Comparison of ENCODE assay signal across 8 cellular contexts in the genomic region with DNA sequence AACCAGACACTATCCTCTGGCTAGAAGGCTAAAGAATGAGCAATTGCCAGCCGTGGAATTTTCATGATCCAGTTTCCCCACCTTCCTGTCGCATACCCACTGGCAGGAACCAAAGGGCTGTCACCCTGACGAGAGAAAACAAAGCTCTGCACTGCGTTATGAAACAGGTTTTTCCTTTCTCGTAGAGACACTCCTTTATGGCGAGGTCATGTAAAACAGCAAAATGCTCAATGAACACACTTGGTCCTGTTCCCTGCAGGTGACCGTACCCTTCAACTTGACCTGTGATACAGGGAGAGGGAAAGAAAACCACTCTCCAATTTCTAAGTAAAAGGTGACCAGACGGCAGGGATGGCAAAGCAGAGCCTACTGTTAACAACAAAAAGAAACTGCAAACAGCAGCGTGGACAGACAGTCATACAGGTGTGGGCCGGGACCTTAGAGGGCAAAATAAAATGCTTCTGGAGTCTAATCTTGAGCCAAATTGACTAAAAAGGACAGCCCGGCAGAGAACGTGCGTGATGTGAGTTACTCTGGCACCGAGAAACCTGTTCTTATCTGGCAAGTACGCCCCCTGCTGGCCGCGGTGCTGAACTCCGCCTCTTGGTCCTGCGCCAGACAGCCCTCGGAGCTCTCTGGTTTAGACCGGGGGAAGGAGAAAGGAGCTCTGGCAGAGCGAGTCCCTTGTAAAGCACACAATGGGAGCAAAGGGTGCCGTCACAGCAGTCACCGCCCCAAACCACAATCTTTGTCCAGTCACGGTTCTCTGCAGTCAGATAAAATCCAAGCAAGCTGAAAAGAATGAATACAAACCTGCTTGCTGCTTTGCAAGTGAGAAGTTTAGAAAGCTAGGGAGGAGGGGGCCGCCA.
A peak's percentile ranks its signal among the peaks of the same experiment; 100 is the strongest.
DNase-seq lines count a peak whose midpoint lies in the region; ATAC-seq and TF ChIP-seq lines count a peak whose summit lies in the region.

No MANE protein-coding gene starts in this region.

- H3K27ac ChIP-seq in C4-2B (peak overlapping the region; percentile 71), lower lobe of right lung (peak overlapping the region; percentile 73)

- intact Hi-C loops in lower lobe of right lung (cut with DNase I): no loop called here

- DNase-seq in NCI-H526 treated with DMSO at 0.1 percent for 48 hours (lab: John Stamatoyannopoulos, UW) (peak; percentile 90), ecto neural progenitor cell (ENCODE audit: low spot score) (peak; percentile 97), lower lobe of right lung (peak; percentile 92)
- peak; percentile 77 to 84 for DNase-seq in activated CD4-positive, alpha-beta T cell treated with anti-CD3 and anti-CD28 coated beads, Interleukin-2, amount 50 U/mL, for 4 hours
- DNase-seq in stimulated activated CD4-positive, alpha-beta T cell treated with anti-CD3 and anti-CD28 coated beads, Interleukin-4, amount 100 ng/mL, for 48 hours (ENCODE audit: low read depth in 2 of 2): peak; percentile 82 to 90

- no peaks in the 10 kb centered on the region for H3K27me3 ChIP-seq in lower lobe of right lung (ENCODE audit: low read depth)

- peaks cover 11% of the 10 kb centered on the region for H3K4me1 ChIP-seq in lower lobe of right lung

- TF ChIP-seq CTCF in C4-2B (conservative IDR thresholded peaks at IDR 0.05): peak; percentile 94
- TF ChIP-seq CTCF in lower lobe of right lung (IDR thresholded peaks at IDR 0.05): peak; percentile 96

- no peaks in the 10 kb centered on the region for H3K9me3 ChIP-seq in lower lobe of right lung

- no peaks in the 10 kb centered on the region for H3K36me3 ChIP-seq in lower lobe of right lung

- peak overlapping the region; percentile 56 for H3K4me3 ChIP-seq in lower lobe of right lung

- peak; percentile 65 for ATAC-seq in GM19372 (IDR thresholded peaks at IDR 0.05; ENCODE audit: low read depth, unreplicated experiment)
- peak; percentile 57 for ATAC-seq in HG03520 (IDR thresholded peaks at IDR 0.05; ENCODE audit: unreplicated experiment)
- peak; percentile 97 for ATAC-seq in lower lobe of right lung

Comparison
In these comparisons a context has a peak if more than half of its experiments do, and no peak if none do; other contexts are left out.
1. Peak in every context shown above with its lines: DNase-seq, ATAC-seq, H3K4me3 ChIP-seq and H3K27ac ChIP-seq.